ENCODE assay signal across 24 cellular contexts in the genomic region with DNA sequence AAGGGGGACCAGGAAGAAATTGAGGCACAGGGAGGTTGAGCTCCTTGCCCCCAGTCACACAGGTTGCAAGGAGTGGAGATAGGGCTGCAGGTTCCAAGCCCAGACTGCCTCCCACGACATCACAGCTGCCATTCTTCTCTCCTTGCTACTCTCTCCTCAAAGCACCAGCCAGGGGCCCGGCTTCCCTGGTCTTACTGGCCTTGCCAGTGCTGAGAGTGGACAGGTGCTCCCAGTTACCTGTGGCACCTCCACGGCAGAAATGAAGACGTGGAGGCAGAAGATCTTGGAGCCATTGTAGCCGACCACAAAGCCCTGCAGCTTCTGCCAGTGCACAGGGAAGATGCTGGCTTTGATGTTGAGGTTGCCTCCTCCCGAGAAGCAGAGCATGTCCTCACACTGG.
"Had no signal": no experiment of that assay in that cellular context is flagged by ENCODE, and none has a peak within 500 bp of the region (broad histone marks: within the 10 kb centered on the region; RNA-seq: fewer than 3 reads in every experiment).

No MANE protein-coding gene starts in this region.

- H3K27ac ChIP-seq: stomach, suprapubic skin, testis, thoracic aorta, thyroid gland, tibial artery, tibial nerve, transverse colon, upper lobe of left lung, upper lobe of right lung, uterus, vagina had no signal

- H3K4me3 ChIP-seq: stomach, suprapubic skin, testis, thoracic aorta, thyroid gland, tibial artery, tibial nerve, transverse colon, upper lobe of left lung, upper lobe of right lung, uterus, vagina had no signal

- H3K36me3 ChIP-seq: stomach, suprapubic skin, thoracic aorta, thyroid gland, tibial artery, transverse colon, upper lobe of left lung, upper lobe of right lung, uterus, vagina had no signal

- DNase-seq: stimulated activated CD4-positive, alpha-beta T cell treated with anti-CD3 and anti-CD28 coated beads, Interleukin-2, amount 100 ng/mL, for 48 hours; stimulated activated CD4-positive, alpha-beta T cell treated with anti-CD3 and anti-CD28 coated beads, Interleukin-4, amount 100 ng/mL, for 1 hour; stimulated activated CD4-positive, alpha-beta T cell treated with anti-CD3 and anti-CD28 coated beads, Interleukin-4, amount 100 ng/mL, for 24 hours; stimulated activated CD4-positive, alpha-beta T cell treated with anti-CD3 and anti-CD28 coated beads, Interleukin-4, amount 100 ng/mL, for 4 hours; stimulated activated CD8-positive, alpha-beta memory T cell treated with anti-CD3 and anti-CD28 coated beads, Interleukin-4, amount 100 ng/mL, for 48 hours; stimulated activated naive B cell treated with anti-CD40 and anti-IgM and Interleukin-4, amounts not matched to agents 10 μg/mL and 1 μg/mL and 100 μg/mL, for 72 hours; stimulated activated naive CD4-positive, alpha-beta T cell; stimulated activated naive CD4-positive, alpha-beta T cell treated with Interleukin-2 at 50 U/mL for 16 hours; stimulated activated naive CD8-positive, alpha-beta T cell treated with anti-CD3 and anti-CD28 coated beads, Interleukin-15, amount 100 ng/mL, for 72 hours; stimulated activated naive CD8-positive, alpha-beta T cell treated with anti-CD3 and anti-CD28 coated beads, Interleukin-15, Interleukin-2, amounts not matched to agents 100 U/mL and 50 U/mL, for 24 hours; stomach; substantia nigra; testis; thyroid gland; tibial artery; transverse colon; trophoblast cell; upper lobe of left lung; upper lobe of right lung; uterus had no signal

- H3K9me3 ChIP-seq: testis, thyroid gland had no signal

- H3K27me3 ChIP-seq: stomach, suprapubic skin, testis, thyroid gland, tibial artery, tibial nerve, transverse colon, upper lobe of left lung, upper lobe of right lung, uterus, vagina had no signal

- H3K4me1 ChIP-seq: uterus, vagina had no signal
